ENCODE assay signal across 22 cellular contexts in the genomic region with DNA sequence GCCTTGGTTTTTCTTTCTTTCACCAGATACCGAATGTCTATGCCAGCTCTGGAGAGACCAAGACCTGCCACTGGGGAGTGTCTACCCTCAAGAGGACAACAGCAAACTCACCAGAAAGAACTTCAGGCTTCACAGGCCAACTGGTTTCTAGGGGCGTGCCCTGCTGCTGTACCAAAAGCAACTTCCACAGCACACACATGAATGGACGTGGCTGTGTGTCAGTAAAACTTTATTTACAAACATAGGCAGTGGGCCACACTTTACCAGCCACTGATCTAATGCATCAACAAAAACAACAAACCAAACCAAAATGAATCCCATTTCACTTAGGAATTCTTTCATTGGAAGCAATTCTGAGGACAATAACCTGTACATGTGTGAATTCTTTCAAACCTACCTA. TPM values are rescaled to one million over a fixed set of nuclear protein-coding genes. Genes with fewer than 3 reads are reported as not detected.
DNase-seq lines count a peak whose midpoint lies in the region; ATAC-seq, FAIRE-seq and TF ChIP-seq lines count a peak whose summit lies in the region.
"Had no signal": no experiment of that assay in that cellular context is flagged by ENCODE, and none has a peak within 500 bp of the region (broad histone marks: within the 10 kb centered on the region; RNA-seq: fewer than 3 reads in every experiment).

No MANE protein-coding gene starts in this region.

- peaks cover 3% of the 10 kb centered on the region for H3K27me3 Mint-ChIP-seq in endothelial cell (ENCODE audit: unreplicated experiment)
- H3K27me3 Mint-ChIP-seq: CD4-positive, alpha-beta T cell; IgD-negative memory B cell had no signal

- H3K36me3 Mint-ChIP-seq in endothelial cell (ENCODE audit: low read depth, unreplicated experiment) = peaks cover 44% of the 10 kb centered on the region

- no peak for TF ChIP-seq EP300 in HepG2 (IDR thresholded peaks at IDR 0.05; ENCODE audit: low read depth in 2 of 2, low read length in 2 of 2)
- no peak for TF ChIP-seq EP300 in HepG2 (CRISPR knock-in tag; IDR thresholded peaks at IDR 0.05; ENCODE audit: borderline replicate concordance)

- H4K12ac ChIP-seq in trophoblast cell (ENCODE audit: low read depth, low read length) = no peak overlapping the region

- POLR2A ChIA-PET in HepG2 (lab: Yijun Ruan, JAX) = no interaction called here

- H3K23ac ChIP-seq in trophoblast cell (ENCODE audit: low read length) = no peak overlapping the region

- H4K91ac ChIP-seq in trophoblast cell (ENCODE audit: low read depth, low read length) = no peak overlapping the region

- CTCF ChIA-PET in HepG2 (lab: Yijun Ruan, JAX; ENCODE audit: low intra/inter-chr PET ratio, low total read pairs) = no interaction called here

- no peak overlapping the region for H3K4me2 ChIP-seq in HepG2 (ENCODE audit: low read depth, low read length)
- H3K4me2 ChIP-seq in trophoblast cell (ENCODE audit: low read length) = no peak overlapping the region
- H3K4me2 ChIP-seq: A549 had no signal

- H3K27ac ChIP-seq in HepG2 (ENCODE audit: extremely low read length, insufficient read depth, low read length) = no peak overlapping the region
- H3K27ac ChIP-seq in right lobe of liver = no peak overlapping the region
- no peak overlapping the region for H3K27ac ChIP-seq in trophoblast cell (ENCODE audit: low read depth, low read length)
- H3K27ac ChIP-seq: 22Rv1, A549, C4-2B had no signal

- H3K27me3 ChIP-seq in HepG2 (ENCODE audit: control insufficient read depth in 1 of 2, insufficient read depth in 2 of 2, low read length in 2 of 2) = no peaks in the 10 kb centered on the region
- H3K27me3 ChIP-seq in right lobe of liver = no peaks in the 10 kb centered on the region
- H3K27me3 ChIP-seq in trophoblast cell (ENCODE audit: insufficient read depth, low read length) = no peaks in the 10 kb centered on the region

- peaks cover 7% of the 10 kb centered on the region for H3K4me1 Mint-ChIP-seq in endothelial cell (ENCODE audit: unreplicated experiment)
- H3K4me1 Mint-ChIP-seq: IgD-negative memory B cell had no signal

- H3K4me3 ChIP-seq in HepG2 (replicated peaks in 1 of 3; ENCODE audit: insufficient read depth in 1 of 3, low read depth in 2 of 3, low read length in 3 of 3) (no peak overlapping the region), right lobe of liver (no peak overlapping the region), trophoblast cell (ENCODE audit: low read depth, low read length) (no peak overlapping the region)
- H3K4me3 ChIP-seq: A549 had no signal

- no peak for FAIRE-seq in HepG2 (lab: Jason Lieb, UNC)
- FAIRE-seq: A549, D721Med, HTR-8/SVneo had no signal

- no TSS peak for BruUV-seq in HepG2 (replicated peaks; lab: Mats Ljungman, UMichigan)

- H3K4me1 ChIP-seq in HepG2 (ENCODE audit: insufficient read depth, low read length) (no peaks in the 10 kb centered on the region), right lobe of liver (peaks cover 0 to 18% (median 0%) of the 10 kb centered on the region in 4 donors), trophoblast cell (ENCODE audit: control insufficient read depth in 1 of 2, insufficient read depth in 2 of 2, low read length in 2 of 2) (no peaks in the 10 kb centered on the region)
- H3K4me1 ChIP-seq: A549, Caco-2 had no signal

- TF ChIP-seq CTCF in HepG2 (CRISPR knock-in tag; IDR thresholded peaks at IDR 0.05) = no peak
- no peak for TF ChIP-seq CTCF in right lobe of liver (IDR thresholded peaks at IDR 0.05)
- TF ChIP-seq CTCF in endothelial cell (IDR thresholded peaks at IDR 0.05; ENCODE audit: unreplicated experiment) = no peak

- no peak overlapping the region for H2AFZ ChIP-seq in HepG2 (ENCODE audit: low read length)
- H2AFZ ChIP-seq in trophoblast cell (ENCODE audit: insufficient read depth, low read length, poor library complexity) = no peak overlapping the region

- no peak overlapping the region for H3K9ac ChIP-seq in HepG2 (ENCODE audit: insufficient read depth, low read depth, low read length)
- H3K9ac ChIP-seq in trophoblast cell (ENCODE audit: low read length) = no peak overlapping the region

- no peak overlapping the region for H2BK12ac ChIP-seq in trophoblast cell (ENCODE audit: low read length)

- no peak for ATAC-seq in HepG2
- no peak for ATAC-seq in right lobe of liver
- ATAC-seq in HG03520 (IDR thresholded peaks at IDR 0.05; ENCODE audit: unreplicated experiment) = no peak
- ATAC-seq: A549, HCT116 had no signal

- no peaks in the 10 kb centered on the region for H3K9me3 Mint-ChIP-seq in endothelial cell (ENCODE audit: unreplicated experiment)
- H3K9me3 Mint-ChIP-seq: CD4-positive, alpha-beta T cell; HFFc6; IgD-negative memory B cell had no signal

- no peak overlapping the region for H3K18ac ChIP-seq in trophoblast cell (ENCODE audit: low read length)

- no peak overlapping the region for H3K4ac ChIP-seq in trophoblast cell (ENCODE audit: low read depth, low read length)

- TF ChIP-seq POLR2A in HepG2 (IDR thresholded peaks at IDR 0.05; ENCODE audit: insufficient read depth in 1 of 2, low read depth in 2 of 2, low read length in 2 of 2) (no peak), right lobe of liver (IDR thresholded peaks at IDR 0.05) (no peak)

- no peaks in the 10 kb centered on the region for H4K20me1 ChIP-seq in HepG2 (ENCODE audit: insufficient read depth, low read length)

- peak overlapping the region; percentile 68 for H3K4me3 Mint-ChIP-seq in endothelial cell (ENCODE audit: unreplicated experiment)
- H3K4me3 Mint-ChIP-seq: CD4-positive, alpha-beta T cell; HFFc6; IgD-negative memory B cell had no signal

- in situ Hi-C loops in HepG2 (cut with HindIII; ENCODE audit: extremely low pct_ligation_motif_present, low pct_unique_long_range_greater_than_20kb) = no loop called here

- DNase-seq in HepG2 (ENCODE audit: low spot score) = no peak
- DNase-seq in right lobe of liver = no peak
- no peak for DNase-seq in endothelial cell (ENCODE audit: low spot score)
- no peak for DNase-seq in trophoblast cell
- DNase-seq: AML-193; Caco-2; CD4-positive, alpha-beta T cell; DMS79; GDM1; GOT3; H7; HFFc6 had no signal

- no peak overlapping the region for H2BK5ac ChIP-seq in trophoblast cell (ENCODE audit: low read depth, low read length, poor library complexity)

- H2AK5ac ChIP-seq in trophoblast cell (ENCODE audit: low read length) = no peak overlapping the region

- 93% methylated on average over 2 of the region's 3 CpGs for WGBS in HepG2 (ENCODE audit: low lambda C conversion rate)
- WGBS in right lobe of liver (ENCODE audit: insufficient coverage, low coverage, low lambda C conversion rate, missing lambda C conversion rate) = 100% methylated on average over 1 of the region's 3 CpGs
- no CpG with 5 or more reads among the region's 3 CpGs for WGBS in trophoblast cell (ENCODE audit: extremely low coverage, insufficient coverage, insufficient read length)

- no peaks in the 10 kb centered on the region for H3K79me1 ChIP-seq in trophoblast cell (ENCODE audit: low read length)

- H3K79me2 ChIP-seq in HepG2 (ENCODE audit: insufficient read depth, low read length) = no peaks in the 10 kb centered on the region
- no peaks in the 10 kb centered on the region for H3K79me2 ChIP-seq in trophoblast cell (ENCODE audit: control insufficient read depth, insufficient read depth, low read length, poor library complexity)

- H3K36me3 ChIP-seq in HepG2 (replicated peaks in 1 of 2; ENCODE audit: control insufficient read depth in 1 of 2, insufficient read depth in 2 of 2, low read length in 2 of 2) (peaks cover 23 to 58% of the 10 kb centered on the region in 2 experiments; a peak in 4 of 5 replicates), right lobe of liver (peaks cover 0 to 16% (median 11%) of the 10 kb centered on the region in 4 donors), trophoblast cell (ENCODE audit: control insufficient read depth in 1 of 2, insufficient read depth in 2 of 2, low read length in 2 of 2) (peaks cover 56 to 57% of the 10 kb centered on the region in 2 experiments)

- H3K9me3 ChIP-seq in HepG2 (ENCODE audit: low read length) (no peaks in the 10 kb centered on the region), right lobe of liver (no peaks in the 10 kb centered on the region), trophoblast cell (ENCODE audit: insufficient read depth, low read depth, low read length) (no peaks in the 10 kb centered on the region)
- H3K9me3 ChIP-seq: A549, Caco-2 had no signal

- H2BK120ac ChIP-seq in trophoblast cell (ENCODE audit: insufficient read depth, low read length, poor library complexity) = no peak overlapping the region

- H3K14ac ChIP-seq in trophoblast cell (ENCODE audit: low read length) = no peak overlapping the region

- no peak overlapping the region for H4K8ac ChIP-seq in trophoblast cell (ENCODE audit: low read depth, low read length)

- no peak for TF ChIP-seq RAD21 in HepG2 (CRISPR knock-in tag; IDR thresholded peaks at IDR 0.05)

- no peak overlapping the region for H3K27ac Mint-ChIP-seq in endothelial cell (ENCODE audit: unreplicated experiment)
- H3K27ac Mint-ChIP-seq: CD4-positive, alpha-beta T cell; HFFc6; IgD-negative memory B cell had no signal

- intact Hi-C loops in HepG2 (cut with micrococcal nuclease; ENCODE audit: unreplicated experiment) (no loop called here), right lobe of liver (cut with DNase I) (no loop called here)

RNA-seq across cellular contexts. Expression of a gene that starts 16.7 kb away (rescaled TPM):
- total RNA-seq in HepG2 (2016; rRNA removed; fragmentation: Illumina TruSeq; extraction: Trizol) = 18.2 and 29.6 TPM in 2 replicates
- 52.0 and 58.7 TPM in 2 replicates for total RNA-seq in HepG2 (2016; cell fraction: cytosol; rRNA removed; fragmentation: Illumina TruSeq; extraction: Trizol; ENCODE audit: low read depth)
- total RNA-seq in HepG2 (2016; cell fraction: insoluble cytoplasmic fraction; rRNA removed; fragmentation: Illumina TruSeq; extraction: Trizol) = 20.8 and 32.8 TPM in 2 replicates
- total RNA-seq in HepG2 (2016; cell fraction: membrane; rRNA removed; fragmentation: Illumina TruSeq; extraction: Trizol) = 63.0 and 70.8 TPM in 2 replicates
- total RNA-seq in HepG2 (2016; cell fraction: nucleus; rRNA removed; fragmentation: Illumina TruSeq; extraction: Trizol) = 23.5 and 24.2 TPM in 2 replicates
- polyA plus RNA-seq in HepG2 (2011; rRNA removed) = 22.3 and 31.6 TPM in 2 replicates
- polyA plus RNA-seq in HepG2 (2011; cell fraction: cytosol; rRNA removed) = 18.7 and 21.9 TPM in 2 replicates
- 48.8 and 50.2 TPM in 2 replicates for polyA plus RNA-seq in HepG2 (2011; cell fraction: nucleus; rRNA removed)
- 24.8 and 28.9 TPM in 2 replicates for polyA plus RNA-seq in HepG2 (2012)
- polyA plus RNA-seq in HepG2 (2016; cell fraction: cytosol; fragmentation: Illumina TruSeq; extraction: Trizol; ENCODE audit: low read depth) = 54.2 and 64.1 TPM in 2 replicates
- polyA plus RNA-seq in HepG2 (2016; cell fraction: insoluble cytoplasmic fraction; fragmentation: Illumina TruSeq; extraction: Trizol; ENCODE audit: low read depth) = 20.0 and 24.6 TPM in 2 replicates
- 53.8 and 73.1 TPM in 2 replicates for polyA plus RNA-seq in HepG2 (2016; cell fraction: membrane; fragmentation: Illumina TruSeq; extraction: Trizol; ENCODE audit: low read depth)
- 41.0 and 44.0 TPM in 2 replicates for polyA plus RNA-seq in HepG2 (2016; cell fraction: nucleus; fragmentation: Illumina TruSeq; extraction: Trizol; ENCODE audit: insufficient read depth, low read depth)
- 25.5 and 31.1 TPM in 2 replicates for polyA minus RNA-seq in HepG2 (2011; rRNA and poly(A)+ RNA removed; ENCODE audit: low replicate concordance)
- polyA minus RNA-seq in HepG2 (2011; cell fraction: cytosol; rRNA and poly(A)+ RNA removed) = 12.7 and 21.4 TPM in 2 replicates
- 27.7 and 32.9 TPM in 2 replicates for polyA minus RNA-seq in HepG2 (2011; cell fraction: nucleus; rRNA and poly(A)+ RNA removed)
- 10 to 100 TPM; 11.3 to 17.9 (median 14.0) TPM for total RNA-seq in right lobe of liver
- 118 TPM for total RNA-seq in endothelial cell (ENCODE audit: unreplicated experiment)
- polyA plus RNA-seq in trophoblast cell (2013) = 24.6 and 25.8 TPM in 2 replicates

RNA-seq across cellular contexts. Expression of a gene that starts 17.3 kb away (rescaled TPM):
- 2.7 and 5.6 TPM in 2 replicates for total RNA-seq in HepG2 (2016; rRNA removed; fragmentation: Illumina TruSeq; extraction: Trizol)
- 0.71 and 1.1 TPM in 2 replicates for total RNA-seq in HepG2 (2016; cell fraction: cytosol; rRNA removed; fragmentation: Illumina TruSeq; extraction: Trizol; ENCODE audit: low read depth)
- 2.5 and 6.4 TPM in 2 replicates for total RNA-seq in HepG2 (2016; cell fraction: insoluble cytoplasmic fraction; rRNA removed; fragmentation: Illumina TruSeq; extraction: Trizol)
- total RNA-seq in HepG2 (2016; cell fraction: membrane; rRNA removed; fragmentation: Illumina TruSeq; extraction: Trizol) = 2.9 and 3.2 TPM in 2 replicates
- 6.8 and 8.5 TPM in 2 replicates for total RNA-seq in HepG2 (2016; cell fraction: nucleus; rRNA removed; fragmentation: Illumina TruSeq; extraction: Trizol)
- 17.1 and 20.9 TPM in 2 replicates for polyA plus RNA-seq in HepG2 (2011; rRNA removed)
- polyA plus RNA-seq in HepG2 (2011; cell fraction: cytosol; rRNA removed) = 13.5 and 14.1 TPM in 2 replicates
- polyA plus RNA-seq in HepG2 (2011; cell fraction: nucleus; rRNA removed) = 42.7 and 42.8 TPM in 2 replicates
- polyA plus RNA-seq in HepG2 (2012) = 20.6 and 20.8 TPM in 2 replicates
- polyA plus RNA-seq in HepG2 (2016; cell fraction: cytosol; fragmentation: Illumina TruSeq; extraction: Trizol; ENCODE audit: low read depth) = 1.3 and 1.4 TPM in 2 replicates
- 3.6 and 3.8 TPM in 2 replicates for polyA plus RNA-seq in HepG2 (2016; cell fraction: insoluble cytoplasmic fraction; fragmentation: Illumina TruSeq; extraction: Trizol; ENCODE audit: low read depth)
- polyA plus RNA-seq in HepG2 (2016; cell fraction: membrane; fragmentation: Illumina TruSeq; extraction: Trizol; ENCODE audit: low read depth) = 2.4 and 2.9 TPM in 2 replicates
- 21.0 and 22.8 TPM in 2 replicates for polyA plus RNA-seq in HepG2 (2016; cell fraction: nucleus; fragmentation: Illumina TruSeq; extraction: Trizol; ENCODE audit: insufficient read depth, low read depth)
- polyA minus RNA-seq in HepG2 (2011; rRNA and poly(A)+ RNA removed; ENCODE audit: low replicate concordance) = 5.4 and 7.9 TPM in 2 replicates
- 1.9 and 3.8 TPM in 2 replicates for polyA minus RNA-seq in HepG2 (2011; cell fraction: cytosol; rRNA and poly(A)+ RNA removed)
- polyA minus RNA-seq in HepG2 (2011; cell fraction: nucleus; rRNA and poly(A)+ RNA removed) = 11.6 and 13.4 TPM in 2 replicates
- total RNA-seq in right lobe of liver = 10 to 100 TPM in 3 of 6 experiments, 1 to 10 TPM in 3; 6.9 to 15.5 (median 10.5) TPM
- total RNA-seq in endothelial cell (ENCODE audit: unreplicated experiment) = 22.9 TPM
- polyA plus RNA-seq in trophoblast cell (2013) = 22.2 and 23.0 TPM in 2 replicates

RNA-seq across cellular contexts. Expression of a gene that starts 27.7 kb away (rescaled TPM):
- total RNA-seq in HepG2 (2016; rRNA removed; fragmentation: Illumina TruSeq; extraction: Trizol) = 55.6 and 89.3 TPM in 2 replicates
- total RNA-seq in HepG2 (2016; cell fraction: cytosol; rRNA removed; fragmentation: Illumina TruSeq; extraction: Trizol; ENCODE audit: low read depth) = 23.4 and 26.5 TPM in 2 replicates
- total RNA-seq in HepG2 (2016; cell fraction: insoluble cytoplasmic fraction; rRNA removed; fragmentation: Illumina TruSeq; extraction: Trizol) = 59.5 and 96.0 TPM in 2 replicates
- 40.7 and 48.2 TPM in 2 replicates for total RNA-seq in HepG2 (2016; cell fraction: membrane; rRNA removed; fragmentation: Illumina TruSeq; extraction: Trizol)
- total RNA-seq in HepG2 (2016; cell fraction: nucleus; rRNA removed; fragmentation: Illumina TruSeq; extraction: Trizol) = 113 TPM in 2 replicates
- polyA plus RNA-seq in HepG2 (2011; rRNA removed) = 416 and 597 TPM in 2 replicates
- polyA plus RNA-seq in HepG2 (2011; cell fraction: cytosol; rRNA removed) = 128 and 201 TPM in 2 replicates
- polyA plus RNA-seq in HepG2 (2011; cell fraction: nucleus; rRNA removed) = 5,456 and 6,377 TPM in 2 replicates
- 164 and 263 TPM in 2 replicates for polyA plus RNA-seq in HepG2 (2012)
- polyA plus RNA-seq in HepG2 (2016; cell fraction: cytosol; fragmentation: Illumina TruSeq; extraction: Trizol; ENCODE audit: low read depth) = 26.4 and 28.2 TPM in 2 replicates
- 71.6 and 87.9 TPM in 2 replicates for polyA plus RNA-seq in HepG2 (2016; cell fraction: insoluble cytoplasmic fraction; fragmentation: Illumina TruSeq; extraction: Trizol; ENCODE audit: low read depth)
- polyA plus RNA-seq in HepG2 (2016; cell fraction: membrane; fragmentation: Illumina TruSeq; extraction: Trizol; ENCODE audit: low read depth) = 43.4 and 44.2 TPM in 2 replicates
- 595 and 650 TPM in 2 replicates for polyA plus RNA-seq in HepG2 (2016; cell fraction: nucleus; fragmentation: Illumina TruSeq; extraction: Trizol; ENCODE audit: insufficient read depth, low read depth)
- polyA minus RNA-seq in HepG2 (2011; rRNA and poly(A)+ RNA removed; ENCODE audit: low replicate concordance) = 35.7 and 322 TPM in 2 replicates
- polyA minus RNA-seq in HepG2 (2011; cell fraction: cytosol; rRNA and poly(A)+ RNA removed) = 77.0 and 84.5 TPM in 2 replicates
- polyA minus RNA-seq in HepG2 (2011; cell fraction: nucleus; rRNA and poly(A)+ RNA removed) = 292 and 312 TPM in 2 replicates
- total RNA-seq in right lobe of liver = 100 to 1,000 TPM in 5 of 6 experiments, 10 to 100 TPM in 1; 95.8 to 184 (median 120) TPM
- total RNA-seq in endothelial cell (ENCODE audit: unreplicated experiment) = 8.0 TPM
- polyA plus RNA-seq in trophoblast cell (2013) = 166 and 168 TPM in 2 replicates

RNA-seq across cellular contexts. Expression of a gene that starts 41.2 kb away (rescaled TPM):
- total RNA-seq in HepG2 (2016; rRNA removed; fragmentation: Illumina TruSeq; extraction: Trizol) = 0.13 TPM in 1 of 2 replicates, not detected in the other
- not detected in 2 replicates for total RNA-seq in HepG2 (2016; cell fraction: cytosol; rRNA removed; fragmentation: Illumina TruSeq; extraction: Trizol; ENCODE audit: low read depth)
- not detected in 2 replicates for total RNA-seq in HepG2 (2016; cell fraction: insoluble cytoplasmic fraction; rRNA removed; fragmentation: Illumina TruSeq; extraction: Trizol)
- total RNA-seq in HepG2 (2016; cell fraction: membrane; rRNA removed; fragmentation: Illumina TruSeq; extraction: Trizol) = 0.15 TPM in 1 of 2 replicates, not detected in the other
- total RNA-seq in HepG2 (2016; cell fraction: nucleus; rRNA removed; fragmentation: Illumina TruSeq; extraction: Trizol) = not detected in 2 replicates
- 0.09 TPM in 2 replicates for polyA plus RNA-seq in HepG2 (2011; rRNA removed)
- 0.11 TPM in 1 of 2 replicates, not detected in the other for polyA plus RNA-seq in HepG2 (2011; cell fraction: cytosol; rRNA removed)
- polyA plus RNA-seq in HepG2 (2011; cell fraction: nucleus; rRNA removed) = 1.3 and 1.6 TPM in 2 replicates
- 0.60 and 0.79 TPM in 2 replicates for polyA plus RNA-seq in HepG2 (2012)
- polyA plus RNA-seq in HepG2 (2016; cell fraction: cytosol; fragmentation: Illumina TruSeq; extraction: Trizol; ENCODE audit: low read depth) = 0.18 and 0.26 TPM in 2 replicates
- polyA plus RNA-seq in HepG2 (2016; cell fraction: insoluble cytoplasmic fraction; fragmentation: Illumina TruSeq; extraction: Trizol; ENCODE audit: low read depth) = 0.16 and 0.24 TPM in 2 replicates
- polyA plus RNA-seq in HepG2 (2016; cell fraction: membrane; fragmentation: Illumina TruSeq; extraction: Trizol; ENCODE audit: low read depth) = 0.22 and 0.28 TPM in 2 replicates
- polyA plus RNA-seq in HepG2 (2016; cell fraction: nucleus; fragmentation: Illumina TruSeq; extraction: Trizol; ENCODE audit: insufficient read depth, low read depth) = 1.4 and 1.5 TPM in 2 replicates
- 0.42 TPM in 1 of 2 replicates, not detected in the other for polyA minus RNA-seq in HepG2 (2011; rRNA and poly(A)+ RNA removed; ENCODE audit: low replicate concordance)
- not detected in 2 replicates for polyA minus RNA-seq in HepG2 (2011; cell fraction: cytosol; rRNA and poly(A)+ RNA removed)
- 0.26 and 0.50 TPM in 2 replicates for polyA minus RNA-seq in HepG2 (2011; cell fraction: nucleus; rRNA and poly(A)+ RNA removed)
- total RNA-seq in right lobe of liver = under 1 TPM in 4 of 6 experiments, not detected in 2; 0.31 to 0.90 (median 0.41) TPM
- total RNA-seq in endothelial cell (ENCODE audit: unreplicated experiment) = 0.33 TPM
- polyA plus RNA-seq in trophoblast cell (2013) = 1.0 and 1.1 TPM in 2 replicates
- total RNA-seq: Daoy had no signal
- polyA plus RNA-seq: A549, BJ, IgD-negative memory B cell had no signal

RNA-seq across cellular contexts. Expression of a gene that starts 51.3 kb away (rescaled TPM):
- total RNA-seq in HepG2 (2016; rRNA removed; fragmentation: Illumina TruSeq; extraction: Trizol) (not detected in 2 replicates), right lobe of liver (not detected), endothelial cell (ENCODE audit: unreplicated experiment) (1.8 TPM)
- total RNA-seq in HepG2 (2016; cell fraction: cytosol; rRNA removed; fragmentation: Illumina TruSeq; extraction: Trizol; ENCODE audit: low read depth) = not detected in 2 replicates
- total RNA-seq in HepG2 (2016; cell fraction: insoluble cytoplasmic fraction; rRNA removed; fragmentation: Illumina TruSeq; extraction: Trizol) = not detected in 2 replicates
- not detected in 2 replicates for total RNA-seq in HepG2 (2016; cell fraction: membrane; rRNA removed; fragmentation: Illumina TruSeq; extraction: Trizol)
- total RNA-seq in HepG2 (2016; cell fraction: nucleus; rRNA removed; fragmentation: Illumina TruSeq; extraction: Trizol) = not detected in 2 replicates
- not detected in 2 replicates for polyA plus RNA-seq in HepG2 (2011; rRNA removed)
- polyA plus RNA-seq in HepG2 (2011; cell fraction: cytosol; rRNA removed) = not detected in 2 replicates
- not detected in 2 replicates for polyA plus RNA-seq in HepG2 (2011; cell fraction: nucleus; rRNA removed)
- polyA plus RNA-seq in HepG2 (2012) = not detected in 2 replicates
- polyA plus RNA-seq in HepG2 (2016; cell fraction: cytosol; fragmentation: Illumina TruSeq; extraction: Trizol; ENCODE audit: low read depth) = not detected in 2 replicates
- polyA plus RNA-seq in HepG2 (2016; cell fraction: insoluble cytoplasmic fraction; fragmentation: Illumina TruSeq; extraction: Trizol; ENCODE audit: low read depth) = not detected in 2 replicates
- polyA plus RNA-seq in HepG2 (2016; cell fraction: membrane; fragmentation: Illumina TruSeq; extraction: Trizol; ENCODE audit: low read depth) = not detected in 2 replicates
- not detected in 2 replicates for polyA plus RNA-seq in HepG2 (2016; cell fraction: nucleus; fragmentation: Illumina TruSeq; extraction: Trizol; ENCODE audit: insufficient read depth, low read depth)
- not detected in 2 replicates for polyA minus RNA-seq in HepG2 (2011; rRNA and poly(A)+ RNA removed; ENCODE audit: low replicate concordance)
- polyA minus RNA-seq in HepG2 (2011; cell fraction: cytosol; rRNA and poly(A)+ RNA removed) = not detected in 2 replicates
- not detected in 2 replicates for polyA minus RNA-seq in HepG2 (2011; cell fraction: nucleus; rRNA and poly(A)+ RNA removed)
- 0.48 and 0.56 TPM in 2 replicates for polyA plus RNA-seq in trophoblast cell (2013)
- total RNA-seq: Caco-2; CD4-positive, alpha-beta T cell; Daoy; H7; HFFc6 had no signal
- polyA plus RNA-seq: A549, BJ, IgD-negative memory B cell had no signal
